ENCODE assay signal across 8 cellular contexts in genomic region chr6:158030380-158031190, GRCh38. TPM values are rescaled to one million over a fixed set of nuclear protein-coding genes. Genes with fewer than 3 reads are reported as not detected.
A peak's percentile ranks its signal among the peaks of the same experiment; 100 is the strongest.
DNase-seq lines count a peak whose midpoint lies in the region; ATAC-seq and TF ChIP-seq lines count a peak whose summit lies in the region.
"Not testable (repeated sequence)": the region's sequence is repeated elsewhere in the genome, so short reads cannot be mapped to it uniquely, and the experiment has no call there.

No MANE protein-coding gene starts in this region.

- not testable (repeated sequence) for H3K27me3 Mint-ChIP-seq in CD8-positive, alpha-beta memory T cell; activated CD4-positive, alpha-beta T cell treated with anti-CD3 and anti-CD28 coated beads for 36 hours; osteocyte (ENCODE audit: unreplicated experiment)
- peaks cover 22% of the 10 kb centered on the region for H3K27me3 Mint-ChIP-seq in endothelial cell (ENCODE audit: unreplicated experiment)

- POLR2A ChIA-PET in CD8-positive, alpha-beta memory T cell (lab: Charles Lee); activated CD4-positive, alpha-beta T cell treated with anti-CD3 and anti-CD28 coated beads for 36 hours (lab: Charles Lee): not testable (repeated sequence)

- peaks cover 43 to 45% (median 44%) of the 10 kb centered on the region in 3 donors for H3K4me1 Mint-ChIP-seq in CD8-positive, alpha-beta memory T cell
- H3K4me1 Mint-ChIP-seq in activated CD4-positive, alpha-beta T cell treated with anti-CD3 and anti-CD28 coated beads for 36 hours: peaks cover 40% of the 10 kb centered on the region
- H3K4me1 Mint-ChIP-seq in endothelial cell (ENCODE audit: unreplicated experiment): peaks cover 40% of the 10 kb centered on the region
- peaks cover 87% of the 10 kb centered on the region for H3K4me1 Mint-ChIP-seq in osteocyte (ENCODE audit: unreplicated experiment)

- DNase-seq in CD8-positive, alpha-beta memory T cell; activated CD4-positive, alpha-beta T cell treated with anti-CD3 and anti-CD28 coated beads for 36 hours; endothelial cell (ENCODE audit: low spot score); left lung; osteocyte (ENCODE audit: extremely low spot score, unreplicated experiment): not testable (repeated sequence)
- peak; percentile 13 for DNase-seq in NCI-H2171 (lab: John Stamatoyannopoulos, UW)
- DNase-seq in tibial artery: peak; percentile 18 to 40

- not testable (repeated sequence) for H3K9me3 ChIP-seq in CD8-positive, alpha-beta memory T cell (ENCODE audit: low read length); left lung; tibial artery

- H3K36me3 Mint-ChIP-seq in CD8-positive, alpha-beta memory T cell: peaks cover 0 to 25% (median 4%) of the 10 kb centered on the region in 3 donors
- peaks cover 32% of the 10 kb centered on the region for H3K36me3 Mint-ChIP-seq in activated CD4-positive, alpha-beta T cell treated with anti-CD3 and anti-CD28 coated beads for 36 hours (ENCODE audit: low read depth)
- H3K36me3 Mint-ChIP-seq in endothelial cell (ENCODE audit: low read depth, unreplicated experiment): peaks cover 30% of the 10 kb centered on the region
- H3K36me3 Mint-ChIP-seq in osteocyte (ENCODE audit: unreplicated experiment): peaks cover 35% of the 10 kb centered on the region

- H3K4me1 ChIP-seq in CD8-positive, alpha-beta memory T cell (ENCODE audit: insufficient read depth, low read length): peaks cover 42% of the 10 kb centered on the region
- H3K4me1 ChIP-seq in left lung (peaks cover 21 to 71% of the 10 kb centered on the region in 2 donors), tibial artery (peaks cover 0 to 66% (median 51%) of the 10 kb centered on the region in 4 donors)

- intact Hi-C loops in activated CD4-positive, alpha-beta T cell treated with anti-CD3 and anti-CD28 coated beads for 36 hours (cut with DNase I, micrococcal nuclease); left lung (cut with DNase I); tibial artery (cut with DNase I; ENCODE audit: low total_unique reads): not testable (repeated sequence)

- ATAC-seq in activated CD4-positive, alpha-beta T cell treated with anti-CD3 and anti-CD28 coated beads for 36 hours; left lung: not testable (repeated sequence)

- not testable (repeated sequence) for H3K9me3 Mint-ChIP-seq in CD8-positive, alpha-beta memory T cell; activated CD4-positive, alpha-beta T cell treated with anti-CD3 and anti-CD28 coated beads for 36 hours (ENCODE audit: low read depth); endothelial cell (ENCODE audit: unreplicated experiment); osteocyte (ENCODE audit: unreplicated experiment)

- not testable (repeated sequence) for TF ChIP-seq CTCF in endothelial cell (IDR thresholded peaks at IDR 0.05; ENCODE audit: unreplicated experiment); left lung (IDR thresholded peaks at IDR 0.05); osteocyte (IDR thresholded peaks at IDR 0.05); tibial artery (IDR thresholded peaks at IDR 0.05)

- peak overlapping the region; percentile 80 for H3K27ac ChIP-seq in CD8-positive, alpha-beta memory T cell (ENCODE audit: low read depth, low read length)
- H3K27ac ChIP-seq in angular gyrus (ENCODE audit: low read depth, low read length) (peak overlapping the region; percentile 82), left lung (peak overlapping the region; percentile 53), tibial artery (peak overlapping the region; percentile 60 to 69)

- H3K36me3 ChIP-seq in CD8-positive, alpha-beta memory T cell (ENCODE audit: insufficient read depth, low read length); left lung: not testable (repeated sequence)
- peaks cover 0 to 16% (median 0%) of the 10 kb centered on the region in 3 donors for H3K36me3 ChIP-seq in tibial artery

- H3K27ac Mint-ChIP-seq in CD8-positive, alpha-beta memory T cell: peak overlapping the region; percentile 82 to 97 (median 92)
- peak overlapping the region; percentile 53 for H3K27ac Mint-ChIP-seq in activated CD4-positive, alpha-beta T cell treated with anti-CD3 and anti-CD28 coated beads for 36 hours
- H3K27ac Mint-ChIP-seq in endothelial cell (ENCODE audit: unreplicated experiment) (peak overlapping the region; percentile 16), osteocyte (ENCODE audit: unreplicated experiment) (peak overlapping the region; percentile 95)

- CTCF ChIA-PET in CD8-positive, alpha-beta memory T cell (lab: Charles Lee): interaction anchor here (0.9 to 2.1 kb wide), 7 partner anchors 14 to 275 kb away, joined by 3 to 5 read pairs (median 3); no protein-coding TSS in a partner anchor
- CTCF ChIA-PET in activated CD4-positive, alpha-beta T cell treated with anti-CD3 and anti-CD28 coated beads for 36 hours (lab: Charles Lee): interaction anchor here (0.8 to 1.4 kb wide), 2 partner anchors 24 to 371 kb away, joined by 3 read pairs; no protein-coding TSS in a partner anchor

- not testable (repeated sequence) for H3K27me3 ChIP-seq in CD8-positive, alpha-beta memory T cell (ENCODE audit: insufficient read depth, low read length, poor library complexity, severe bottlenecking); left lung; tibial artery

- not testable (repeated sequence) for H3K4me3 ChIP-seq in CD8-positive, alpha-beta memory T cell (ENCODE audit: low read length); left lung; tibial artery

- peak overlapping the region in 2 of 7 donors; percentile 43 to 82 for H3K4me3 Mint-ChIP-seq in CD8-positive, alpha-beta memory T cell
- H3K4me3 Mint-ChIP-seq in activated CD4-positive, alpha-beta T cell treated with anti-CD3 and anti-CD28 coated beads for 36 hours; osteocyte (ENCODE audit: unreplicated experiment): not testable (repeated sequence)
- peak overlapping the region; percentile 38 for H3K4me3 Mint-ChIP-seq in endothelial cell (ENCODE audit: unreplicated experiment)

RNA-seq across cellular contexts. Expression of gene SYNJ2, which starts 48.9 kb away (rescaled TPM):
- total RNA-seq in CD8-positive, alpha-beta memory T cell: 10 to 100 TPM; 16.7 to 17.5 TPM
- polyA plus RNA-seq in CD8-positive, alpha-beta memory T cell: 8.7 TPM
- total RNA-seq in activated CD4-positive, alpha-beta T cell treated with anti-CD3 and anti-CD28 coated beads for 36 hours: 10 to 100 TPM; 28.6 to 30.1 TPM
- total RNA-seq in endothelial cell (ENCODE audit: unreplicated experiment) (33.7 TPM), left lung (10 to 100 TPM in 1 of 2 donors, 1 to 10 TPM in 1; 8.7 to 12.2 TPM), osteocyte (94.5 and 95.4 TPM in 2 replicates)

Comparison
In these comparisons a context has a peak if more than half of its experiments do, and no peak if none do; other contexts are left out.
1. H3K27ac Mint-ChIP-seq: peak in every context shown above with its lines; median percentile 95 in osteocyte; 92 in CD8-positive, alpha-beta memory T cell; 53 in activated CD4-positive, alpha-beta T cell treated with anti-CD3 and anti-CD28 coated beads for 36 hours; 16 in endothelial cell.